In the genomic region with DNA sequence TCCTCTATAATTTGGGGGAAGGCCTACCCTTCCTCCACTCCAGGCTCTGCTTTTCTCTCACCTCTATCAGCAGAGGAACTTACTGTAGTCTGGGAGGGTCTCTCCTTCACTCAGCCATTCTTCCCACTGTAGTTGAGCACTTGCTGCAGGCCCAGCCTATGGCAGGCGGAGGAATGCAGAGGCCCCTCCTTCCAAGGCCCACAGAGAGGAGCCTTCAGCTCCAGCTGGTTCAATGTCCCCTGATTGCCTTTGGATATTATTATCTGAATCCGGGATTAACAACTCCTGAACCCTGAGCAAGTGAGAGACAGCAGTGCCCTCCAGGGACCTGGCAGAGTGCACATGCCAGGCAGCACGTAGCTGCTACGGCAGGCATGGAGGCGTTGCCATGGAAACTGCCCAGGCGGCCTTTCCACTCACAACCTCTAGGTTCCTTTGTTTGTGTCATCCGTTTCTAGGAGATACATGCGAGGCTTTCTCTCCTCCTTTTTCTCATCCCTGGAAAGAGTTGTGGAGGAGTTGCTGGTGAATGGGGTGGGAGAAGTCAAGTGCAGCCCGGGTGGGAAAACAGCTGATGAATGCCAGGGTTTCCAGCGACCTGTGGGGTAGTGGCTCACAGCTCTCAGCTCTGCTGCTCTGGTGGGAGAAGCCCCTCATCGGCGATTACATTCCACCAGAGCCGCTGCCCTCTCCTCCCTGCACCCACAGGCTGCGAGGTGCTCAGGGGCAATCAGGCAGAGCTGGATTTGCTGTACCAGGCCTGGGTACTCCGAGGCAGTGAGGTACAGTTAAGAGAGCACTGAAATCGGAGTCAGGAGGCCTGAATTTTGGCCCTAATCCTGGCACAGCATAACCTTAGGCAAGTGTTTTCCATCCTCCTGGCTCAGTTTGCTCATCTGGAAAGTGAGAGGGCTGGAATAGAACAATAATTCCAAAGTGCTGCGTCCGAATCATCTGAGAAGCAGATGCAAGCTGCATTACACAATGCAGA, we compare ENCODE assay signal across 1 cellular context.
A peak's percentile ranks its signal among the peaks of the same experiment; 100 is the strongest.
TF ChIP-seq lines count a peak whose summit lies in the region.

No MANE protein-coding gene starts in this region.

TF ChIP-seq in HepG2, 621 proteins besides CTCF, POLR2A, EP300 and RAD21 (continued from another document and continues in another):
- TF ChIP-seq CSRNP2 (CRISPR knock-in tag; conservative IDR thresholded peaks at IDR 0.05; ENCODE audit: low read depth) (no peak), ZNF598 (CRISPR knock-in tag; IDR thresholded peaks at IDR 0.05; ENCODE audit: borderline replicate concordance) (no peak; the same call in 1 of the 2 replicates), RERE (CRISPR knock-in tag; IDR thresholded peaks at IDR 0.05; ENCODE audit: low read depth) (no peak), ZNF557 (CRISPR knock-in tag; IDR thresholded peaks at IDR 0.05) (no peak), SP140L (CRISPR knock-in tag; IDR thresholded peaks at IDR 0.05; ENCODE audit: borderline replicate concordance) (no peak), PHF5A (CRISPR knock-in tag; IDR thresholded peaks at IDR 0.05; ENCODE audit: low read depth, unreplicated experiment) (no peak), ZNF326 (CRISPR knock-in tag; IDR thresholded peaks at IDR 0.05; ENCODE audit: borderline replicate concordance) (no peak), DMAP1 (CRISPR knock-in tag; IDR thresholded peaks at IDR 0.05) (no peak), ZNF44 (CRISPR knock-in tag; IDR thresholded peaks at IDR 0.05) (no peak), SOX5 (CRISPR knock-in tag; IDR thresholded peaks at IDR 0.05; ENCODE audit: borderline replicate concordance) (peak; percentile 52; the same call in 1 of the 2 replicates), ZNF136 (CRISPR knock-in tag; IDR thresholded peaks at IDR 0.05; ENCODE audit: low read depth) (0 out of 2 replicates have a peak, but pooled peaks have one; percentile 18), ZFP36 (IDR thresholded peaks at IDR 0.05; ENCODE audit: borderline replicate concordance, low read depth, low read length, partially characterized antibody) (no peak), DZIP1 (CRISPR knock-in tag; IDR thresholded peaks at IDR 0.05) (no peak), ZNF292 (CRISPR knock-in tag; IDR thresholded peaks at IDR 0.05; ENCODE audit: borderline replicate concordance, low read depth) (peak; percentile 87; the same call in 1 of the 2 replicates), ZNF678 (CRISPR knock-in tag; IDR thresholded peaks at IDR 0.05) (no peak), KDM1A (CRISPR knock-in tag; IDR thresholded peaks at IDR 0.05) (no peak), ZFP37 (CRISPR knock-in tag; IDR thresholded peaks at IDR 0.05; ENCODE audit: borderline replicate concordance) (no peak), ATRX (CRISPR knock-in tag; IDR thresholded peaks at IDR 0.05; ENCODE audit: borderline replicate concordance) (no peak)
- TF ChIP-seq, protein P1, sequence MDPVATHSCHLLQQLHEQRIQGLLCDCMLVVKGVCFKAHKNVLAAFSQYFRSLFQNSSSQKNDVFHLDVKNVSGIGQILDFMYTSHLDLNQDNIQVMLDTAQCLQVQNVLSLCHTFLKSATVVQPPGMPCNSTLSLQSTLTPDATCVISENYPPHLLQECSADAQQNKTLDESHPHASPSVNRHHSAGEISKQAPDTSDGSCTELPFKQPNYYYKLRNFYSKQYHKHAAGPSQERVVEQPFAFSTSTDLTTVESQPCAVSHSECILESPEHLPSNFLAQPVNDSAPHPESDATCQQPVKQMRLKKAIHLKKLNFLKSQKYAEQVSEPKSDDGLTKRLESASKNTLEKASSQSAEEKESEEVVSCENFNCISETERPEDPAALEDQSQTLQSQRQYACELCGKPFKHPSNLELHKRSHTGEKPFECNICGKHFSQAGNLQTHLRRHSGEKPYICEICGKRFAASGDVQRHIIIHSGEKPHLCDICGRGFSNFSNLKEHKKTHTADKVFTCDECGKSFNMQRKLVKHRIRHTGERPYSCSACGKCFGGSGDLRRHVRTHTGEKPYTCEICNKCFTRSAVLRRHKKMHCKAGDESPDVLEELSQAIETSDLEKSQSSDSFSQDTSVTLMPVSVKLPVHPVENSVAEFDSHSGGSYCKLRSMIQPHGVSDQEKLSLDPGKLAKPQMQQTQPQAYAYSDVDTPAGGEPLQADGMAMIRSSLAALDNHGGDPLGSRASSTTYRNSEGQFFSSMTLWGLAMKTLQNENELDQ (CRISPR knock-in tag; IDR thresholded peaks at IDR 0.05; ENCODE audit: borderline replicate concordance): no peak
- TF ChIP-seq, protein P2, sequence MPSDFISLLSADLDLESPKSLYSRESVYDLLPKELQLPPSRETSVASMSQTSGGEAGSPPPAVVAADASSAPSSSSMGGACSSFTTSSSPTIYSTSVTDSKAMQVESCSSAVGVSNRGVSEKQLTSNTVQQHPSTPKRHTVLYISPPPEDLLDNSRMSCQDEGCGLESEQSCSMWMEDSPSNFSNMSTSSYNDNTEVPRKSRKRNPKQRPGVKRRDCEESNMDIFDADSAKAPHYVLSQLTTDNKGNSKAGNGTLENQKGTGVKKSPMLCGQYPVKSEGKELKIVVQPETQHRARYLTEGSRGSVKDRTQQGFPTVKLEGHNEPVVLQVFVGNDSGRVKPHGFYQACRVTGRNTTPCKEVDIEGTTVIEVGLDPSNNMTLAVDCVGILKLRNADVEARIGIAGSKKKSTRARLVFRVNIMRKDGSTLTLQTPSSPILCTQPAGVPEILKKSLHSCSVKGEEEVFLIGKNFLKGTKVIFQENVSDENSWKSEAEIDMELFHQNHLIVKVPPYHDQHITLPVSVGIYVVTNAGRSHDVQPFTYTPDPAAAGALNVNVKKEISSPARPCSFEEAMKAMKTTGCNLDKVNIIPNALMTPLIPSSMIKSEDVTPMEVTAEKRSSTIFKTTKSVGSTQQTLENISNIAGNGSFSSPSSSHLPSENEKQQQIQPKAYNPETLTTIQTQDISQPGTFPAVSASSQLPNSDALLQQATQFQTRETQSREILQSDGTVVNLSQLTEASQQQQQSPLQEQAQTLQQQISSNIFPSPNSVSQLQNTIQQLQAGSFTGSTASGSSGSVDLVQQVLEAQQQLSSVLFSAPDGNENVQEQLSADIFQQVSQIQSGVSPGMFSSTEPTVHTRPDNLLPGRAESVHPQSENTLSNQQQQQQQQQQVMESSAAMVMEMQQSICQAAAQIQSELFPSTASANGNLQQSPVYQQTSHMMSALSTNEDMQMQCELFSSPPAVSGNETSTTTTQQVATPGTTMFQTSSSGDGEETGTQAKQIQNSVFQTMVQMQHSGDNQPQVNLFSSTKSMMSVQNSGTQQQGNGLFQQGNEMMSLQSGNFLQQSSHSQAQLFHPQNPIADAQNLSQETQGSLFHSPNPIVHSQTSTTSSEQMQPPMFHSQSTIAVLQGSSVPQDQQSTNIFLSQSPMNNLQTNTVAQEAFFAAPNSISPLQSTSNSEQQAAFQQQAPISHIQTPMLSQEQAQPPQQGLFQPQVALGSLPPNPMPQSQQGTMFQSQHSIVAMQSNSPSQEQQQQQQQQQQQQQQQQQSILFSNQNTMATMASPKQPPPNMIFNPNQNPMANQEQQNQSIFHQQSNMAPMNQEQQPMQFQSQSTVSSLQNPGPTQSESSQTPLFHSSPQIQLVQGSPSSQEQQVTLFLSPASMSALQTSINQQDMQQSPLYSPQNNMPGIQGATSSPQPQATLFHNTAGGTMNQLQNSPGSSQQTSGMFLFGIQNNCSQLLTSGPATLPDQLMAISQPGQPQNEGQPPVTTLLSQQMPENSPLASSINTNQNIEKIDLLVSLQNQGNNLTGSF (CRISPR knock-in tag; IDR thresholded peaks at IDR 0.05): no peak
- TF ChIP-seq, protein P3, sequence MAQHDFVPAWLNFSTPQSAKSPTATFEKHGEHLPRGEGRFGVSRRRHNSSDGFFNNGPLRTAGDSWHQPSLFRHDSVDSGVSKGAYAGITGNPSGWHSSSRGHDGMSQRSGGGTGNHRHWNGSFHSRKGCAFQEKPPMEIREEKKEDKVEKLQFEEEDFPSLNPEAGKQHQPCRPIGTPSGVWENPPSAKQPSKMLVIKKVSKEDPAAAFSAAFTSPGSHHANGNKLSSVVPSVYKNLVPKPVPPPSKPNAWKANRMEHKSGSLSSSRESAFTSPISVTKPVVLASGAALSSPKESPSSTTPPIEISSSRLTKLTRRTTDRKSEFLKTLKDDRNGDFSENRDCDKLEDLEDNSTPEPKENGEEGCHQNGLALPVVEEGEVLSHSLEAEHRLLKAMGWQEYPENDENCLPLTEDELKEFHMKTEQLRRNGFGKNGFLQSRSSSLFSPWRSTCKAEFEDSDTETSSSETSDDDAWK (CRISPR knock-in tag; IDR thresholded peaks at IDR 0.05): no peak
